ENCODE assay signal across 26 cellular contexts in genomic region chr16:79777679-79778078, GRCh38.
A peak's percentile ranks its signal among the peaks of the same experiment; 100 is the strongest.
DNase-seq lines count a peak whose midpoint lies in the region; ATAC-seq, FAIRE-seq and TF ChIP-seq lines count a peak whose summit lies in the region.
"Had no signal": no experiment of that assay in that cellular context is flagged by ENCODE, and none has a peak within 500 bp of the region (broad histone marks: within the 10 kb centered on the region; RNA-seq: fewer than 3 reads in every experiment).

No MANE protein-coding gene starts in this region.

- no peak overlapping the region for H3K27ac ChIP-seq in HepG2 (ENCODE audit: extremely low read length, insufficient read depth, low read length)
- H3K27ac ChIP-seq in right lobe of liver: no peak overlapping the region
- H3K27ac ChIP-seq: 22Rv1, BLaER1 had no signal

- FAIRE-seq in HepG2 (lab: Jason Lieb, UNC): no peak
- FAIRE-seq: GM12878, GM12892, GM18507, GM19239 had no signal

- no peak for TF ChIP-seq RAD21 in HepG2 (CRISPR knock-in tag; IDR thresholded peaks at IDR 0.05)

- H4K20me1 ChIP-seq in HepG2 (ENCODE audit: insufficient read depth, low read length): no peaks in the 10 kb centered on the region
- H4K20me1 ChIP-seq: BLaER1 had no signal

- in situ Hi-C loops in HepG2 (cut with HindIII; ENCODE audit: extremely low pct_ligation_motif_present, low pct_unique_long_range_greater_than_20kb): no loop called here

- no TSS peak for BruUV-seq in HepG2 (replicated peaks; lab: Mats Ljungman, UMichigan)

- H3K4me3 ChIP-seq in HepG2 (replicated peaks in 1 of 3; ENCODE audit: insufficient read depth in 1 of 3, low read depth in 2 of 3, low read length in 3 of 3) (no peak overlapping the region), right lobe of liver (no peak overlapping the region)
- H3K4me3 ChIP-seq: BLaER1, GM12878 had no signal

- H3K4me3 Mint-ChIP-seq in nephron: no peak overlapping the region
- H3K4me3 Mint-ChIP-seq: CD14-positive monocyte; CD4-positive, alpha-beta memory T cell; CD4-positive, CD25-positive, alpha-beta regulatory T cell; CD8-positive, alpha-beta memory T cell had no signal

- CTCF ChIA-PET in HepG2 (lab: Yijun Ruan, JAX; ENCODE audit: low intra/inter-chr PET ratio, low total read pairs): no interaction called here

- no peaks in the 10 kb centered on the region for H3K9me3 Mint-ChIP-seq in nephron
- H3K9me3 Mint-ChIP-seq: CD8-positive, alpha-beta memory T cell had no signal

- ATAC-seq in HepG2 (no peak), right lobe of liver (no peak), GM18519 (IDR thresholded peaks at IDR 0.05; ENCODE audit: low FRiP score, unreplicated experiment) (no peak)
- ATAC-seq: GM12878 had no signal

- H3K27me3 Mint-ChIP-seq in nephron (ENCODE audit: low read depth): no peaks in the 10 kb centered on the region

- no peaks in the 10 kb centered on the region for H3K79me2 ChIP-seq in HepG2 (ENCODE audit: insufficient read depth, low read length)

- intact Hi-C loops in HepG2 (cut with micrococcal nuclease; ENCODE audit: unreplicated experiment): no loop called here
- intact Hi-C loops in right lobe of liver (cut with DNase I): no loop called here

- no peak overlapping the region for H3K9ac ChIP-seq in HepG2 (ENCODE audit: insufficient read depth, low read depth, low read length)
- H3K9ac ChIP-seq: BLaER1 had no signal

- H3K4me1 ChIP-seq in HepG2 (ENCODE audit: insufficient read depth, low read length) (no peaks in the 10 kb centered on the region), right lobe of liver (no peaks in the 10 kb centered on the region)
- H3K4me1 ChIP-seq: BE2C had no signal

- H2AFZ ChIP-seq in HepG2 (ENCODE audit: low read length): no peak overlapping the region

- H3K27me3 ChIP-seq in HepG2 (ENCODE audit: control insufficient read depth in 1 of 2, insufficient read depth in 2 of 2, low read length in 2 of 2) (no peaks in the 10 kb centered on the region), right lobe of liver (no peaks in the 10 kb centered on the region)
- H3K27me3 ChIP-seq: BE2C, BLaER1 had no signal

- TF ChIP-seq CTCF in HepG2 (CRISPR knock-in tag; IDR thresholded peaks at IDR 0.05): no peak
- no peak for TF ChIP-seq CTCF in right lobe of liver (IDR thresholded peaks at IDR 0.05)
- no peak for TF ChIP-seq CTCF in nephron (IDR thresholded peaks at IDR 0.05; ENCODE audit: unreplicated experiment in 3 of 3)

- POLR2A ChIA-PET in HepG2 (lab: Yijun Ruan, JAX): no interaction called here

- TF ChIP-seq POLR2A in HepG2 (IDR thresholded peaks at IDR 0.05; ENCODE audit: insufficient read depth in 1 of 2, low read depth in 2 of 2, low read length in 2 of 2) (no peak), right lobe of liver (IDR thresholded peaks at IDR 0.05) (no peak)

- peaks cover 7% of the 10 kb centered on the region for H3K4me1 Mint-ChIP-seq in nephron
- H3K4me1 Mint-ChIP-seq: CD14-positive monocyte; CD4-positive, alpha-beta memory T cell; CD4-positive, CD25-positive, alpha-beta regulatory T cell; CD8-positive, alpha-beta memory T cell had no signal

- no peak for TF ChIP-seq EP300 in HepG2 (IDR thresholded peaks at IDR 0.05; ENCODE audit: low read depth in 2 of 2, low read length in 2 of 2)
- no peak for TF ChIP-seq EP300 in HepG2 (CRISPR knock-in tag; IDR thresholded peaks at IDR 0.05; ENCODE audit: borderline replicate concordance)

- DNase-seq in HepG2 (ENCODE audit: low spot score) (no peak), right lobe of liver (no peak), NCI-H345 treated with DMSO at 0.1 percent for 48 hours (lab: John Stamatoyannopoulos, UW; ENCODE audit: unreplicated experiment) (no peak)
- DNase-seq: ACHN; BE2C; C1 segment of cervical spinal cord; CD4-positive, alpha-beta memory T cell; CD4-positive, CD25-positive, alpha-beta regulatory T cell; CD8-positive, alpha-beta memory T cell; COR-L47; DMS 273 treated with DMSO at 0.1 percent for 48 hours; DMS153; DMS53; DMS79; DND-41; EL; GDM1 had no signal

- H3K36me3 Mint-ChIP-seq in nephron (ENCODE audit: low read depth): no peaks in the 10 kb centered on the region
- H3K36me3 Mint-ChIP-seq: CD14-positive monocyte; CD4-positive, alpha-beta memory T cell; CD4-positive, CD25-positive, alpha-beta regulatory T cell; CD8-positive, alpha-beta memory T cell had no signal

- no peak overlapping the region for H3K4me2 ChIP-seq in HepG2 (ENCODE audit: low read depth, low read length)
- H3K4me2 ChIP-seq: BLaER1 had no signal

- H3K36me3 ChIP-seq in HepG2 (replicated peaks in 1 of 2; ENCODE audit: control insufficient read depth in 1 of 2, insufficient read depth in 2 of 2, low read length in 2 of 2): no peaks in the 10 kb centered on the region
- no peaks in the 10 kb centered on the region for H3K36me3 ChIP-seq in right lobe of liver
- H3K36me3 ChIP-seq: BE2C, BLaER1 had no signal

- H3K27ac Mint-ChIP-seq in nephron: peak overlapping the region in 2 of 3 experiments; percentile 14 to 50
- H3K27ac Mint-ChIP-seq: CD14-positive monocyte; CD4-positive, alpha-beta memory T cell; CD4-positive, CD25-positive, alpha-beta regulatory T cell; CD8-positive, alpha-beta memory T cell had no signal

- H3K9me3 ChIP-seq in HepG2 (ENCODE audit: low read length): no peaks in the 10 kb centered on the region
- H3K9me3 ChIP-seq in right lobe of liver: no peaks in the 10 kb centered on the region
- H3K9me3 ChIP-seq: BE2C, BLaER1 had no signal

TF ChIP-seq in HepG2, 621 proteins besides CTCF, POLR2A, EP300 and RAD21:
- TF ChIP-seq NFRKB (IDR thresholded peaks at IDR 0.05) (no peak), MAFK (conservative IDR thresholded peaks at IDR 0.05 in 1 of 2, IDR thresholded peaks at IDR 0.05 in 1 of 2; ENCODE audit: low read length in 2 of 2) (peak; percentile 52 to 71), MAFF (IDR thresholded peaks at IDR 0.05; ENCODE audit: low read depth, low read length) (peak; percentile 44; the same call in 1 of the 2 replicates)
